Comparison of ENCODE assay signal across 15 cellular contexts in the genomic region with DNA sequence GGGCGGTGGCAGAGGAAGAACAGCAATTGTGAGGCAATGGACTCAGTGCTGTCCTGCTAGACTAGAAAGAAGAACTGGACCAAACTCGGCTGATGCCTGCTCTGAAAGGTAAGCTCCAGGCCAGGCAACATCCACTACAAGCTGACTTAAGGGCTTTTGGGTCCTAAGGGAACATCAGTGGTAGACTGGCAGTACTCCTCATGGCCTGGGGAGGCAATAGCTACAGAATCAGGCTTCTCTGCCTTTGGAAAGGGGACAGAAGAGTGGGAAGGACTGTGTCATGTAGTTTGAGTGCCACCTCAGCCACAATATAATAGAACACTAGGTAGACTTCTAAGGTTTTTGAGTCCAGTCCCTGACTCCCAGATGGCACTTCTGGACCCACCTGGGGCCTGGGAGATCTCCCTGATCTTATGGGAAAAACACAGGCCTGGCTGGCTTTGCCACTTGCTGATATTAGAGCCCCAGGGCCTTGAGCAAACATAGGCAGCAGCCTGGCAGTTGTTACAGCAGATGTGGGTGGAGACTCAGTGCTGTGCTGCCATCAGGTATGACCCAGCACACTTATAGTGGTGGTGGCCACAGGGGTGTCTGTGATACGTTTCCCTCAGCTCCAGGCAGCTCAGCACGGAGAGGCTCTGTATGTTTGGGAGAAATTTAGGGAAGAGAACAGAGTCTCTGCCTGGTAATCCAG.
"Had no signal": no experiment of that assay in that cellular context is flagged by ENCODE, and none has a peak within 500 bp of the region (broad histone marks: within the 10 kb centered on the region; RNA-seq: fewer than 3 reads in every experiment).

No MANE protein-coding gene starts in this region.

- ATAC-seq: activated naive CD8-positive, alpha-beta T cell treated with anti-CD3 and anti-CD28 coated beads, Interleukin-2, amount 50 U/mL, for 24 hours; foreskin keratinocyte; left lung; natural killer cell treated with Interleukin-12 subunit alpha and Interleukin-12 subunit beta and Interleukin-15 and Interleukin-18, amount 100 ng/mL, for 72 hours; psoas muscle had no signal

- H3K27ac ChIP-seq: cardiac muscle cell, foreskin keratinocyte, left lung, psoas muscle, sigmoid colon had no signal

- DNase-seq: activated CD4-positive, alpha-beta T cell treated with anti-CD3 and anti-CD28 coated beads, Interleukin-2, amount 10 ng/mL, durations not matched to agents 7 days and 5 days; activated CD4-positive, CD25-positive, alpha-beta regulatory T cell; activated CD8-positive, alpha-beta memory T cell treated with anti-CD3 and anti-CD28 coated beads for 24 hours; activated naive CD4-positive, alpha-beta T cell treated with Interleukin-2 at 50 U/mL for 16 hours; activated naive CD8-positive, alpha-beta T cell treated with anti-CD3 and anti-CD28 coated beads, Interleukin-2, amount 50 U/mL, for 24 hours; foreskin keratinocyte; head of caudate nucleus; islet precursor cell; left lung; occipital lobe; psoas muscle; sigmoid colon; stimulated activated naive CD4-positive, alpha-beta T cell had no signal
